ENCODE assay signal across 1 cellular context in the genomic region with DNA sequence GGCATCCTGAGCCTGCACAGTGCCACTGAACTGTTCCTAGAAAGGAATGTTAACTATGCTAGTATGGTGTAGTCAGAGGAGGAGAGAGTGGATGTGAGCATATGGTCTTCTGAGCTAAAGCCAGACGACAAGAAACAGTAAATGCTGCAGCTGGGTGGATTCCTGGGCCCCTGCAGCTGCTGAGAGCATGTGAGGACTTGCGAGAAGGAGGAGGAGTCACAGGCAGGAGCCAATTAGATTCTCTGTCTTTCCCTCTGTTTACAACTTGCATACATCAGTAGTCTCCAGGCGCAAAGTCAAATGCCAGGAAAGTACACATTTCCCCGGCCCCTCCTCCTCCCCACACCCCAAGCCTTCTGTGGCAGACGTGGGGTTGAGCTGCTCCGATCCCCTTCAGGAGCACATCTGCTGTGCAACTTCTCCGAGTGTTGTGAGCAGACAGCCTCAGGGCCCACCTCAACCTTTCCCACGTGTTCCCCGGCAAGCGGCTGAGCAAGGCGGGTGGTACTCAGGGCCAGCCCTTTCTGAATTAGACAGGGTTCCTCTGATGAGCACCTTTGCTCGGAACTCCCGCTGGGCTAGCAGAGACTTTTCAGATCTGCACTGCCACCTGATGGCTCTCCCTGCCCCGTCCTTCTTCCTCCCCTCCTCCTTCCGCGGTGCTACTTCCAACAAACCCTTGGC.
TF ChIP-seq lines count a peak whose summit lies in the region.

No MANE protein-coding gene starts in this region.

TF ChIP-seq in K562, 482 proteins besides CTCF, POLR2A, EP300 and RAD21:
- TF ChIP-seq, protein P1, sequence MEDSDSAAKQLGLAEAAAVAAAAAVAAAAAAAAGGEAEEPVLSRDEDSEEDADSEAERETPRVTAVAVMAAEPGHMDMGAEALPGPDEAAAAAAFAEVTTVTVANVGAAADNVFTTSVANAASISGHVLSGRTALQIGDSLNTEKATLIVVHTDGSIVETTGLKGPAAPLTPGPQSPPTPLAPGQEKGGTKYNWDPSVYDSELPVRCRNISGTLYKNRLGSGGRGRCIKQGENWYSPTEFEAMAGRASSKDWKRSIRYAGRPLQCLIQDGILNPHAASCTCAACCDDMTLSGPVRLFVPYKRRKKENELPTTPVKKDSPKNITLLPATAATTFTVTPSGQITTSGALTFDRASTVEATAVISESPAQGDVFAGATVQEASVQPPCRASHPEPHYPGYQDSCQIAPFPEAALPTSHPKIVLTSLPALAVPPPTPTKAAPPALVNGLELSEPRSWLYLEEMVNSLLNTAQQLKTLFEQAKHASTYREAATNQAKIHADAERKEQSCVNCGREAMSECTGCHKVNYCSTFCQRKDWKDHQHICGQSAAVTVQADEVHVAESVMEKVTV (CRISPR knock-in tag; IDR thresholded peaks at IDR 0.05) = 0 out of 2 replicates have a peak, but pooled peaks have one; percentile 10
- TF ChIP-seq, protein P2, sequence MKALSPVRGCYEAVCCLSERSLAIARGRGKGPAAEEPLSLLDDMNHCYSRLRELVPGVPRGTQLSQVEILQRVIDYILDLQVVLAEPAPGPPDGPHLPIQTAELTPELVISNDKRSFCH (CRISPR knock-in tag; IDR thresholded peaks at IDR 0.05) = no peak
- TF ChIP-seq, protein P2 (tag; IDR thresholded peaks at IDR 0.05) = no peak
- no peak for TF ChIP-seq ZFP1 (CRISPR knock-in tag; IDR thresholded peaks at IDR 0.05)
- 0 out of 2 replicates have a peak, but pooled peaks have one; percentile 46 for TF ChIP-seq RFX5 (IDR thresholded peaks at IDR 0.05; ENCODE audit: low read depth, low read length)
- peak; percentile 66; the same call in 1 of the 2 replicates for TF ChIP-seq ZNF263 (CRISPR knock-in tag; IDR thresholded peaks at IDR 0.05; ENCODE audit: borderline replicate concordance)
